ENCODE assay signal across 8 cellular contexts in the genomic region with DNA sequence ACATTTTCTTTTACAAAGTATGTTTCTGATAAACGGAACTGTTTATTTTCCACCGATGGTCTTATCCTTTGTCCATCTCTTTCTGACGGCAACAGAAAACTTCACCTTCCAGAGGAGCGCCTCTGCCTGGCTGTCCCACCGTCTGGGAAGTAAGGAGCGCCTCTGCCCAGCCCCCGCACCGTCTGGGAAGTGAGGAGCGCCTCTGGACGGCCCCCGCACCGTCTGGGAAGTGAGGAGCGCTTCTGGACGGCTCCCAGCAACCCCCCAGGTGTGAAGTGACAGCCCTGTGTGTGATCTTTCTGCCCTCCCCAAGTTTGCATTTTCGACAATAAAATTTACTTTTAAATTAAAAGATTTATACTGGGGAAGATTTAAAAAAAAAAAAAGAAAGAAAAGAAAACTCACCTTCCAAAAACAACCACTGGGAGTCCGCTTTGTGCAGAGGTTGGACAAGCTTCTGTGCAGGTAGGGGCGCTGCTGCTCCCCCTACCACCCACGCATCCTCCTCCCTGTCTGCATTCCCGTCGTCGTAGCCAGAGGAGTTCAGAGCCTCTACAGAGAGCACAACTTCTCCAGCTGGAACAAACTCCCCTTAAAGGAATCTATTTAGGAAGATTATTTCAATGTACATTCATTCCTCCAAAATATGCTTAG. TPM values are rescaled to one million over a fixed set of nuclear protein-coding genes. Genes with fewer than 3 reads are reported as not detected.
A peak's percentile ranks its signal among the peaks of the same experiment; 100 is the strongest.
DNase-seq lines count a peak whose midpoint lies in the region; TF ChIP-seq lines count a peak whose summit lies in the region.

No MANE protein-coding gene starts in this region.

- CTCF ChIA-PET in SK-N-SH (lab: Yijun Ruan, JAX): no interaction called here

- H3K9ac ChIP-seq in SK-N-SH: no peak overlapping the region

- H3K9me2 ChIP-seq in SK-N-SH: no peaks in the 10 kb centered on the region

- H3K4me1 Mint-ChIP-seq in nephron progenitor cell: peaks cover 20% of the 10 kb centered on the region

- no peak overlapping the region for H3K4me2 ChIP-seq in SK-N-SH

- H3K27ac Mint-ChIP-seq in nephron progenitor cell: no peak overlapping the region

- peaks cover 13% of the 10 kb centered on the region for H3K27me3 Mint-ChIP-seq in nephron progenitor cell (ENCODE audit: low read depth, poor library complexity)

- TF ChIP-seq CTCF in nephron progenitor cell (IDR thresholded peaks at IDR 0.05): peak; percentile 28
- no peak for TF ChIP-seq CTCF in SK-N-SH (IDR thresholded peaks at IDR 0.05)

- TF ChIP-seq EP300 in Ishikawa (IDR thresholded peaks at IDR 0.05; ENCODE audit: borderline replicate concordance): no peak
- TF ChIP-seq EP300 in SK-N-SH (IDR thresholded peaks at IDR 0.05; ENCODE audit: borderline replicate concordance in 1 of 2, low read depth in 1 of 2, low read length in 1 of 2): no peak

- H3K27ac ChIP-seq in SK-N-SH (ENCODE audit: low read depth in 2 of 2, low read length in 1 of 2): no peak overlapping the region
- no peak overlapping the region for H3K27ac ChIP-seq in effector memory CD4-positive, alpha-beta T cell (ENCODE audit: insufficient read depth, low read length, poor library complexity, severe bottlenecking)

- no peak overlapping the region for H3K4me3 Mint-ChIP-seq in nephron progenitor cell

- no peaks in the 10 kb centered on the region for H3K36me3 ChIP-seq in SK-N-SH (replicated peaks in 1 of 2; ENCODE audit: control insufficient read depth in 1 of 2, insufficient read depth in 2 of 2, low read length in 1 of 2)
- H3K36me3 ChIP-seq in effector memory CD4-positive, alpha-beta T cell (ENCODE audit: control insufficient read depth, insufficient read depth, low read length): no peaks in the 10 kb centered on the region

- POLR2A ChIA-PET in SK-N-SH (lab: Yijun Ruan, JAX): no interaction called here

- H4K20me1 ChIP-seq in SK-N-SH (ENCODE audit: insufficient read depth): no peaks in the 10 kb centered on the region

- peaks cover 64% of the 10 kb centered on the region for H3K9me3 Mint-ChIP-seq in nephron progenitor cell

- DNase-seq in DMS114 treated with DMSO at 0.1 percent for 48 hours (lab: John Stamatoyannopoulos, UW; ENCODE audit: unreplicated experiment) (peak; percentile 36), dermis blood vessel endothelial cell (peak; percentile 20), nephron progenitor cell (peak; percentile 33), SK-N-SH (no peak), NCI-H2081 treated with DMSO at 0.1 percent for 48 hours (lab: John Stamatoyannopoulos, UW) (no peak), NCI-H187 treated with DMSO at 0.1 percent for 48 hours (lab: John Stamatoyannopoulos, UW) (no peak)
- DNase-seq in effector memory CD4-positive, alpha-beta T cell: no peak

- H3K4me3 ChIP-seq in SK-N-SH (ENCODE audit: low read depth in 2 of 2, low read length in 1 of 2): no peak overlapping the region
- H3K4me3 ChIP-seq in effector memory CD4-positive, alpha-beta T cell (ENCODE audit: insufficient read depth, low read depth, low read length, poor library complexity, severe bottlenecking): no peak overlapping the region

- H3F3A ChIP-seq in SK-N-SH (replicated peaks; ENCODE audit: insufficient read depth): no peaks in the 10 kb centered on the region

- no peaks in the 10 kb centered on the region for H3K4me1 ChIP-seq in SK-N-SH (ENCODE audit: control insufficient read depth in 1 of 2, insufficient read depth in 2 of 2, low read depth in 1 of 2, low read length in 1 of 2)
- H3K4me1 ChIP-seq in effector memory CD4-positive, alpha-beta T cell (ENCODE audit: control insufficient read depth, insufficient read depth, low read length, poor library complexity, severe bottlenecking): peaks cover 21% of the 10 kb centered on the region

- no CpG with 5 or more reads among the region's 21 CpGs for WGBS in SK-N-SH (ENCODE audit: low lambda C conversion rate)

- no peaks in the 10 kb centered on the region for H3K27me3 ChIP-seq in SK-N-SH (ENCODE audit: insufficient read depth)
- no peaks in the 10 kb centered on the region for H3K27me3 ChIP-seq in effector memory CD4-positive, alpha-beta T cell (replicated peaks; ENCODE audit: control insufficient read depth, insufficient read depth, low read length, poor library complexity, severe bottlenecking)

- no peaks in the 10 kb centered on the region for H3K9me3 ChIP-seq in SK-N-SH
- no peaks in the 10 kb centered on the region for H3K9me3 ChIP-seq in effector memory CD4-positive, alpha-beta T cell (ENCODE audit: control insufficient read depth, low read length)

- no peaks in the 10 kb centered on the region for H3K79me2 ChIP-seq in SK-N-SH (ENCODE audit: insufficient read depth)

- no peak overlapping the region for H2AFZ ChIP-seq in SK-N-SH (ENCODE audit: low read depth)

- TF ChIP-seq RAD21 in Ishikawa (IDR thresholded peaks at IDR 0.05; ENCODE audit: low read depth): peak; percentile 34
- TF ChIP-seq RAD21 in SK-N-SH (IDR thresholded peaks at IDR 0.05; ENCODE audit: low read length): no peak

- H3K36me3 Mint-ChIP-seq in nephron progenitor cell (ENCODE audit: low read depth): peaks cover 13% of the 10 kb centered on the region

TF ChIP-seq in Ishikawa, 13 proteins besides CTCF, POLR2A, EP300 and RAD21 (continues in another document):
- TF ChIP-seq ZBTB7A (IDR thresholded peaks at IDR 0.05; ENCODE audit: low read depth) (peak; percentile 57; the same call in 1 of the 2 replicates), TCF12 (IDR thresholded peaks at IDR 0.05; ENCODE audit: low read depth) (no peak), TEAD4 (IDR thresholded peaks at IDR 0.05) (0 out of 2 replicates have a peak, but pooled peaks have one; percentile 20)
- TF ChIP-seq, protein P1, sequence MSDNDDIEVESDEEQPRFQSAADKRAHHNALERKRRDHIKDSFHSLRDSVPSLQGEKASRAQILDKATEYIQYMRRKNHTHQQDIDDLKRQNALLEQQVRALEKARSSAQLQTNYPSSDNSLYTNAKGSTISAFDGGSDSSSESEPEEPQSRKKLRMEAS (IDR thresholded peaks at IDR 0.05): no peak

TF ChIP-seq in SK-N-SH, 30 proteins besides CTCF, POLR2A, EP300 and RAD21 (continues in another document):
- TF ChIP-seq GABPA (IDR thresholded peaks at IDR 0.05; ENCODE audit: low read depth) (no peak), RFX5 (IDR thresholded peaks at IDR 0.05; ENCODE audit: low read length) (no peak), JUND (IDR thresholded peaks at IDR 0.05) (no peak), ELF1 (IDR thresholded peaks at IDR 0.05) (no peak), POLR2AphosphoS5 (IDR thresholded peaks at IDR 0.05; ENCODE audit: low read depth, low read length) (no peak), SIN3A (IDR thresholded peaks at IDR 0.05; ENCODE audit: borderline replicate concordance, low read depth, low read length) (no peak), FOXM1 (IDR thresholded peaks at IDR 0.05; ENCODE audit: low read depth) (no peak), EZH2phosphoT487 (IDR thresholded peaks at IDR 0.05; ENCODE audit: borderline replicate concordance, low read depth) (no peak), NFIC (IDR thresholded peaks at IDR 0.05; ENCODE audit: borderline replicate concordance) (no peak), NRF1 (IDR thresholded peaks at IDR 0.05; ENCODE audit: low read depth, low read length) (no peak)
- TF ChIP-seq, protein P2, sequence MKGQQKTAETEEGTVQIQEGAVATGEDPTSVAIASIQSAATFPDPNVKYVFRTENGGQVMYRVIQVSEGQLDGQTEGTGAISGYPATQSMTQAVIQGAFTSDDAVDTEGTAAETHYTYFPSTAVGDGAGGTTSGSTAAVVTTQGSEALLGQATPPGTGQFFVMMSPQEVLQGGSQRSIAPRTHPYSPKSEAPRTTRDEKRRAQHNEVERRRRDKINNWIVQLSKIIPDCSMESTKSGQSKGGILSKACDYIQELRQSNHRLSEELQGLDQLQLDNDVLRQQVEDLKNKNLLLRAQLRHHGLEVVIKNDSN (IDR thresholded peaks at IDR 0.05; ENCODE audit: borderline replicate concordance, low read depth): no peak
- TF ChIP-seq, protein P3, sequence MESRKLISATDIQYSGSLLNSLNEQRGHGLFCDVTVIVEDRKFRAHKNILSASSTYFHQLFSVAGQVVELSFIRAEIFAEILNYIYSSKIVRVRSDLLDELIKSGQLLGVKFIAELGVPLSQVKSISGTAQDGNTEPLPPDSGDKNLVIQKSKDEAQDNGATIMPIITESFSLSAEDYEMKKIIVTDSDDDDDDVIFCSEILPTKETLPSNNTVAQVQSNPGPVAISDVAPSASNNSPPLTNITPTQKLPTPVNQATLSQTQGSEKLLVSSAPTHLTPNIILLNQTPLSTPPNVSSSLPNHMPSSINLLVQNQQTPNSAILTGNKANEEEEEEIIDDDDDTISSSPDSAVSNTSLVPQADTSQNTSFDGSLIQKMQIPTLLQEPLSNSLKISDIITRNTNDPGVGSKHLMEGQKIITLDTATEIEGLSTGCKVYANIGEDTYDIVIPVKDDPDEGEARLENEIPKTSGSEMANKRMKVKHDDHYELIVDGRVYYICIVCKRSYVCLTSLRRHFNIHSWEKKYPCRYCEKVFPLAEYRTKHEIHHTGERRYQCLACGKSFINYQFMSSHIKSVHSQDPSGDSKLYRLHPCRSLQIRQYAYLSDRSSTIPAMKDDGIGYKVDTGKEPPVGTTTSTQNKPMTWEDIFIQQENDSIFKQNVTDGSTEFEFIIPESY (IDR thresholded peaks at IDR 0.05; ENCODE audit: borderline replicate concordance, low read depth): no peak

RNA-seq across cellular contexts. Expression of a gene that starts 1.0 kb away (rescaled TPM):
- under 0.01 and 2.5 TPM in 2 replicates for total RNA-seq in dermis blood vessel endothelial cell
- polyA plus RNA-seq in SK-N-SH (2012; rRNA removed): not detected in 2 replicates
- not detected in 2 replicates for polyA plus RNA-seq in SK-N-SH (2012; cell fraction: cytosol; rRNA removed)
- not detected in 2 replicates for polyA plus RNA-seq in SK-N-SH (2012; cell fraction: nucleus; rRNA removed)

RNA-seq across cellular contexts. Expression of a gene that starts 23.7 kb away (rescaled TPM):
- not detected in 2 replicates for total RNA-seq in dermis blood vessel endothelial cell
- not detected in 2 replicates for polyA plus RNA-seq in SK-N-SH (2012; rRNA removed)
- polyA plus RNA-seq in SK-N-SH (2012; cell fraction: cytosol; rRNA removed): not detected in 2 replicates
- polyA plus RNA-seq in SK-N-SH (2012; cell fraction: nucleus; rRNA removed): not detected in 2 replicates

RNA-seq across cellular contexts. Expression of a gene that starts 32.9 kb away (rescaled TPM):
- 0.68 and 3.9 TPM in 2 replicates for total RNA-seq in dermis blood vessel endothelial cell
- 11.7 and 12.4 TPM in 2 replicates for polyA plus RNA-seq in SK-N-SH (2012; rRNA removed)
- polyA plus RNA-seq in SK-N-SH (2012; cell fraction: cytosol; rRNA removed): 11.4 and 13.0 TPM in 2 replicates
- 12.0 and 14.2 TPM in 2 replicates for polyA plus RNA-seq in SK-N-SH (2012; cell fraction: nucleus; rRNA removed)

RNA-seq across cellular contexts. Expression of a gene that starts 39.8 kb away (rescaled TPM):
- total RNA-seq in dermis blood vessel endothelial cell: 1.3 and 3.4 TPM in 2 replicates
- 0.21 and 0.37 TPM in 2 replicates for polyA plus RNA-seq in SK-N-SH (2012; rRNA removed)
- 0.06 and 0.14 TPM in 2 replicates for polyA plus RNA-seq in SK-N-SH (2012; cell fraction: cytosol; rRNA removed)
- polyA plus RNA-seq in SK-N-SH (2012; cell fraction: nucleus; rRNA removed): 0.87 and 0.88 TPM in 2 replicates

RNA-seq across cellular contexts. Expression of a gene that starts 59.5 kb away (rescaled TPM):
- total RNA-seq in dermis blood vessel endothelial cell: 2.7 and 4.8 TPM in 2 replicates
- polyA plus RNA-seq in SK-N-SH (2012; rRNA removed): 3.8 and 4.3 TPM in 2 replicates
- 3.3 and 4.0 TPM in 2 replicates for polyA plus RNA-seq in SK-N-SH (2012; cell fraction: cytosol; rRNA removed)
- polyA plus RNA-seq in SK-N-SH (2012; cell fraction: nucleus; rRNA removed): 3.0 and 4.9 TPM in 2 replicates

Comparison
In these comparisons a context has a peak if more than half of its experiments do, and no peak if none do; other contexts are left out.
1. DNase-seq: peak in DMS114 treated with DMSO at 0.1 percent for 48 hours (single experiment), dermis blood vessel endothelial cell (single experiment) and nephron progenitor cell (single experiment); none in SK-N-SH (single experiment), NCI-H2081 treated with DMSO at 0.1 percent for 48 hours (single experiment), NCI-H187 treated with DMSO at 0.1 percent for 48 hours (single experiment) and effector memory CD4-positive, alpha-beta T cell (0 of 3).